ENCODE assay signal across 7 cellular contexts in genomic region chr19:52500474-52500873, GRCh38. TPM values are rescaled to one million over a fixed set of nuclear protein-coding genes. Genes with fewer than 3 reads are reported as not detected.
DNase-seq lines count a peak whose midpoint lies in the region; ATAC-seq and TF ChIP-seq lines count a peak whose summit lies in the region.
"Not testable (repeated sequence)": the region's sequence is repeated elsewhere in the genome, so short reads cannot be mapped to it uniquely, and the experiment has no call there.
"Had no signal": no experiment of that assay in that cellular context is flagged by ENCODE, and none has a peak within 500 bp of the region (broad histone marks: within the 10 kb centered on the region; RNA-seq: fewer than 3 reads in every experiment).

No MANE protein-coding gene starts in this region.

- H3K9ac ChIP-seq in endodermal cell (ENCODE audit: extremely low read depth, low read length, poor library complexity, severe bottlenecking): not testable (repeated sequence)

- H3K36me3 Mint-ChIP-seq in GM23338 (ENCODE audit: low read depth) (peaks cover 14% of the 10 kb centered on the region), WTC11 (peaks cover 58% of the 10 kb centered on the region), endodermal cell (ENCODE audit: low read depth) (peaks cover 83% of the 10 kb centered on the region)
- H3K36me3 Mint-ChIP-seq in neural crest cell (ENCODE audit: low read depth): not testable (repeated sequence)

- H3K27me3 Mint-ChIP-seq in GM23338 (ENCODE audit: insufficient read depth, low read depth, poor library complexity): peaks cover 77% of the 10 kb centered on the region
- peaks cover 87% of the 10 kb centered on the region for H3K27me3 Mint-ChIP-seq in WTC11 (ENCODE audit: low read depth)
- H3K27me3 Mint-ChIP-seq in endodermal cell (ENCODE audit: insufficient read depth); neural crest cell (ENCODE audit: low read depth): not testable (repeated sequence)

- CTCF ChIA-PET in WTC11 (lab: Charles Lee): interaction anchor here (0.7 kb wide), 2 partner anchors 26 to 66 kb away, joined by 3 to 4 read pairs; no protein-coding TSS in a partner anchor

- H4K20me1 ChIP-seq in GM23338 (replicated peaks; ENCODE audit: insufficient read depth): peaks cover 30% of the 10 kb centered on the region

- peaks cover 19% of the 10 kb centered on the region for H3K4me1 Mint-ChIP-seq in GM23338
- peaks cover 31% of the 10 kb centered on the region for H3K4me1 Mint-ChIP-seq in WTC11
- H3K4me1 Mint-ChIP-seq in endodermal cell: peaks cover 26% of the 10 kb centered on the region
- not testable (repeated sequence) for H3K4me1 Mint-ChIP-seq in neural crest cell

- peak; percentile 98 for ATAC-seq in GM23338
- ATAC-seq in WTC11: peak; percentile 96

- peaks cover 57% of the 10 kb centered on the region for H3K27me3 ChIP-seq in GM23338 (ENCODE audit: insufficient read depth)
- H3K27me3 ChIP-seq in ectodermal cell (ENCODE audit: control insufficient read depth, insufficient read depth, low read length, poor library complexity, severe bottlenecking); endodermal cell (ENCODE audit: control insufficient read depth, insufficient read depth, low read length, poor library complexity, severe bottlenecking): not testable (repeated sequence)

- H2AFZ ChIP-seq in GM23338: not testable (repeated sequence)

- POLR2A ChIA-PET in WTC11 (lab: Charles Lee): interaction anchor here (0.6 kb wide), 1 partner anchor 27 kb away, joined by 3 read pairs; no protein-coding TSS in a partner anchor

- TF ChIP-seq CTCF in GM23338 (conservative IDR thresholded peaks at IDR 0.05; ENCODE audit: low read depth in 2 of 2); WTC11 (IDR thresholded peaks at IDR 0.05); endodermal cell (conservative IDR thresholded peaks at IDR 0.05); neural crest cell (conservative IDR thresholded peaks at IDR 0.05): not testable (repeated sequence)

- H3K4me2 ChIP-seq in GM23338: 0 out of 2 replicates have a peak overlapping the region, but pooled peaks have one; percentile 8

- H3K79me2 ChIP-seq in GM23338 (replicated peaks; ENCODE audit: insufficient read depth): not testable (repeated sequence)

- peak overlapping the region; percentile 28; the same call in 1 of the 3 replicates for H3K4me3 Mint-ChIP-seq in GM23338
- H3K4me3 Mint-ChIP-seq in WTC11, neural crest cell: not testable (repeated sequence)
- peak overlapping the region; percentile 13 for H3K4me3 Mint-ChIP-seq in endodermal cell

- H3K9me3 ChIP-seq in ectodermal cell (ENCODE audit: control insufficient read depth, low read length); endodermal cell (ENCODE audit: control insufficient read depth, low read length): not testable (repeated sequence)

- not testable (repeated sequence) for H3K4me1 ChIP-seq in GM23338 (ENCODE audit: insufficient read depth); ectodermal cell (ENCODE audit: control insufficient read depth, insufficient read depth, low read length); endodermal cell (ENCODE audit: control insufficient read depth, insufficient read depth, low read length)

- WGBS in ectodermal cell, 2 experiments: 16 to 18% methylated on average over 3 of the region's 3 CpGs
- WGBS in endodermal cell (ENCODE audit: insufficient coverage in 1 of 2, insufficient read length in 1 of 2), 2 experiments: 40% methylated on average over 1 to 3 of the region's 3 CpGs

- not testable (repeated sequence) for H3F3A ChIP-seq in GM23338 (replicated peaks; ENCODE audit: low read depth)

- H3K27ac Mint-ChIP-seq in GM23338, WTC11, endodermal cell: not testable (repeated sequence)
- H3K27ac Mint-ChIP-seq in neural crest cell (ENCODE audit: unreplicated experiment): peak overlapping the region; percentile 12

- H3K9me3 Mint-ChIP-seq in GM23338, WTC11, endodermal cell, neural crest cell: not testable (repeated sequence)

- DNase-seq in GM23338 (ENCODE audit: low spot score) (peak; percentile 81), WTC11 (ENCODE audit: low spot score) (peak; percentile 52), endodermal cell (peak; percentile 74), iPS-NIHi11 (ENCODE audit: low spot score) (peak; percentile 10)
- not testable (repeated sequence) for DNase-seq in neural crest cell (ENCODE audit: low read depth, low spot score)

- not testable (repeated sequence) for H3K36me3 ChIP-seq in GM23338 (ENCODE audit: insufficient read depth); ectodermal cell (ENCODE audit: control insufficient read depth, insufficient read depth, low read length); endodermal cell (ENCODE audit: control insufficient read depth, insufficient read depth, low read length)

- H3K4me3 ChIP-seq in GM23338; ectodermal cell (ENCODE audit: insufficient read depth, low read depth, low read length); endodermal cell (ENCODE audit: low read length): not testable (repeated sequence)

- not testable (repeated sequence) for H3K27ac ChIP-seq in GM23338 (ENCODE audit: low read depth); endodermal cell (ENCODE audit: low read depth, low read length)
- peak overlapping the region; percentile 36 for H3K27ac ChIP-seq in ectodermal cell (ENCODE audit: insufficient read depth, low read depth, low read length, poor library complexity, severe bottlenecking)

- H3K9me2 ChIP-seq in GM23338 (ENCODE audit: insufficient read depth): not testable (repeated sequence)

TF ChIP-seq in GM23338, 12 proteins besides CTCF, POLR2A, EP300 and RAD21 (continues in another document):
- TF ChIP-seq NANOG (IDR thresholded peaks at IDR 0.05; ENCODE audit: borderline replicate concordance) (peak; percentile 90), POLR2AphosphoS5 (IDR thresholded peaks at IDR 0.05; ENCODE audit: low read depth) (peak; percentile 70)

TF ChIP-seq in WTC11, 78 proteins besides CTCF, POLR2A, EP300 and RAD21:
- TF ChIP-seq ZNF281 (CRISPR knock-in tag; IDR thresholded peaks at IDR 0.05): 0 out of 2 replicates have a peak, but pooled peaks have one; percentile 18
- TF ChIP-seq SP1 (CRISPR knock-in tag; conservative IDR thresholded peaks at IDR 0.05): 0 out of 2 replicates have a peak, but pooled peaks have one; percentile 22
- peak; percentile 70; the same call in 1 of the 2 replicates for TF ChIP-seq ZMAT4 (CRISPR knock-in tag; IDR thresholded peaks at IDR 0.05)
- peak; percentile 35; the same call in 1 of the 2 replicates for TF ChIP-seq TEAD1 (CRISPR knock-in tag; IDR thresholded peaks at IDR 0.05)

RNA-seq across cellular contexts. Expression of gene ZNF808, which starts 27.0 kb away (rescaled TPM):
- 27.1 and 32.1 TPM in 2 replicates for total RNA-seq in GM23338 (2014; rRNA removed; shearing (Covaris generic))
- 7.0 and 10.5 TPM in 2 replicates for polyA plus RNA-seq in GM23338 (2016; fragmentation: Nextera tagmentation; extraction: Ambion mirVana)
- total RNA-seq in WTC11 (2021) (47.1 to 59.2 TPM (median 49.2 TPM) in 3 replicates), endodermal cell (10 to 100 TPM; 52.4 to 61.6 TPM), neural crest cell (23.4 and 25.9 TPM in 2 replicates)
- 8.5 TPM for polyA plus RNA-seq in ectodermal cell (2013, experiment 1 of 4)
- 9.6 TPM for polyA plus RNA-seq in ectodermal cell (2013, experiment 2 of 4)
- 6.9 TPM for polyA plus RNA-seq in ectodermal cell (2013, experiment 3 of 4)
- polyA plus RNA-seq in ectodermal cell (2013, experiment 4 of 4): 5.8 TPM
- polyA plus RNA-seq in endodermal cell (2013, experiment 1 of 2): 6.0 TPM
- 6.5 TPM for polyA plus RNA-seq in endodermal cell (2013, experiment 2 of 2)

RNA-seq across cellular contexts. Expression of gene ZNF578, which starts 47.1 kb away (rescaled TPM):
- total RNA-seq in GM23338 (2014; rRNA removed; shearing (Covaris generic)): 11.9 and 23.9 TPM in 2 replicates
- 2.9 and 4.1 TPM in 2 replicates for polyA plus RNA-seq in GM23338 (2016; fragmentation: Nextera tagmentation; extraction: Ambion mirVana)
- total RNA-seq in WTC11 (2021): 21.1 to 26.6 TPM (median 21.9 TPM) in 3 replicates
- 2.1 TPM for polyA plus RNA-seq in ectodermal cell (2013, experiment 1 of 4)
- polyA plus RNA-seq in ectodermal cell (2013, experiment 2 of 4): 2.5 TPM
- 1.1 TPM for polyA plus RNA-seq in ectodermal cell (2013, experiment 3 of 4)
- polyA plus RNA-seq in ectodermal cell (2013, experiment 4 of 4): 1.5 TPM
- 10 to 100 TPM; 11.8 to 29.8 TPM for total RNA-seq in endodermal cell
- polyA plus RNA-seq in endodermal cell (2013, experiment 1 of 2): 0.96 TPM
- 0.95 TPM for polyA plus RNA-seq in endodermal cell (2013, experiment 2 of 2)
- 0.65 and 0.86 TPM in 2 replicates for total RNA-seq in neural crest cell
- polyA plus RNA-seq: CD14-positive monocyte had no signal
